ENCODE assay signal across 8 cellular contexts in genomic region chr14:69877492-69877891, GRCh38. TPM values are rescaled to one million over a fixed set of nuclear protein-coding genes. Genes with fewer than 3 reads are reported as not detected.
DNase-seq lines count a peak whose midpoint lies in the region; ATAC-seq and TF ChIP-seq lines count a peak whose summit lies in the region.

No MANE protein-coding gene starts in this region.

- CTCF ChIA-PET in activated CD4-positive, alpha-beta memory T cell treated with anti-CD3 and anti-CD28 coated beads, Interleukin-2, amount 10 ng/mL, durations not matched to agents 7 days and 5 days (lab: Charles Lee): interaction anchor here (0.9 to 3.3 kb wide), 6 partner anchors 9 to 378 kb away, joined by 3 to 17 read pairs (median 4); no protein-coding TSS in a partner anchor

- POLR2A ChIA-PET in activated CD4-positive, alpha-beta memory T cell treated with anti-CD3 and anti-CD28 coated beads, Interleukin-2, amount 10 ng/mL, durations not matched to agents 7 days and 5 days (lab: Charles Lee): no interaction called here

- no peaks in the 10 kb centered on the region for H3K36me3 Mint-ChIP-seq in activated CD4-positive, alpha-beta memory T cell treated with anti-CD3 and anti-CD28 coated beads, Interleukin-2, amount 10 ng/mL, durations not matched to agents 7 days and 5 days (ENCODE audit: low read depth)

- H3K9me3 Mint-ChIP-seq in activated CD4-positive, alpha-beta memory T cell treated with anti-CD3 and anti-CD28 coated beads, Interleukin-2, amount 10 ng/mL, durations not matched to agents 7 days and 5 days: no peaks in the 10 kb centered on the region

- H3K27me3 Mint-ChIP-seq in activated CD4-positive, alpha-beta memory T cell treated with anti-CD3 and anti-CD28 coated beads, Interleukin-2, amount 10 ng/mL, durations not matched to agents 7 days and 5 days: peaks cover 54% of the 10 kb centered on the region

- H3K27ac Mint-ChIP-seq in activated CD4-positive, alpha-beta memory T cell treated with anti-CD3 and anti-CD28 coated beads, Interleukin-2, amount 10 ng/mL, durations not matched to agents 7 days and 5 days: no peak overlapping the region

- no peak overlapping the region for H3K27ac ChIP-seq in VCaP

- ATAC-seq in GM19351 (IDR thresholded peaks at IDR 0.05; ENCODE audit: unreplicated experiment): no peak

- no peak overlapping the region for H3K4me3 Mint-ChIP-seq in activated CD4-positive, alpha-beta memory T cell treated with anti-CD3 and anti-CD28 coated beads, Interleukin-2, amount 10 ng/mL, durations not matched to agents 7 days and 5 days

- H3K4me1 Mint-ChIP-seq in activated CD4-positive, alpha-beta memory T cell treated with anti-CD3 and anti-CD28 coated beads, Interleukin-2, amount 10 ng/mL, durations not matched to agents 7 days and 5 days: no peaks in the 10 kb centered on the region

- peak; percentile 26; the same call in 1 of the 2 replicates for TF ChIP-seq CTCF in VCaP (conservative IDR thresholded peaks at IDR 0.05)

- peak; percentile 3 for DNase-seq in CD1c-positive myeloid dendritic cell (ENCODE audit: extremely low spot score)
- DNase-seq in HT1080 (ENCODE audit: low read depth): peak; percentile 18
- DNase-seq in left kidney (ENCODE audit: low read depth, low spot score): peak; percentile 61
- no peak for DNase-seq in activated CD4-positive, alpha-beta T cell treated with anti-CD3 and anti-CD28 coated beads, Interleukin-2, amount 50 U/mL, for 48 hours
- DNase-seq in activated CD4-positive, alpha-beta memory T cell treated with anti-CD3 and anti-CD28 coated beads, Interleukin-2, amount 10 ng/mL, durations not matched to agents 7 days and 5 days: no peak
- no peak for DNase-seq in activated CD4-positive, alpha-beta T cell treated with anti-CD3 and anti-CD28 coated beads for 1 hour

RNA-seq across cellular contexts. Expression of gene SMOC1, which starts 1.7 kb away (rescaled TPM):
- total RNA-seq in HT1080 (2014; rRNA removed; shearing (Covaris generic)): 0.97 and 1.5 TPM in 2 replicates
- 8.7 and 15.6 TPM in 2 replicates for polyA plus RNA-seq in HT1080 (2015; cell fraction: cytosol; rRNA removed)
- 6.4 and 10.3 TPM in 2 replicates for polyA plus RNA-seq in HT1080 (2015; cell fraction: nucleus; rRNA removed)
- not detected for total RNA-seq in activated CD4-positive, alpha-beta memory T cell treated with anti-CD3 and anti-CD28 coated beads, Interleukin-2, amount 10 ng/mL, durations not matched to agents 7 days and 5 days

Comparison
In these comparisons a context has a peak if more than half of its experiments do, and no peak if none do; other contexts are left out.
1. DNase-seq: peak in CD1c-positive myeloid dendritic cell (single experiment), HT1080 (single experiment) and left kidney (single experiment); none in activated CD4-positive, alpha-beta T cell treated with anti-CD3 and anti-CD28 coated beads, Interleukin-2, amount 50 U/mL, for 48 hours (0 of 2), activated CD4-positive, alpha-beta memory T cell treated with anti-CD3 and anti-CD28 coated beads, Interleukin-2, amount 10 ng/mL, durations not matched to agents 7 days and 5 days (single experiment) and activated CD4-positive, alpha-beta T cell treated with anti-CD3 and anti-CD28 coated beads for 1 hour (single experiment).